Comparison of ENCODE assay signal across 8 cellular contexts in genomic region chr22:31488988-31489617, GRCh38. TPM values are rescaled to one million over a fixed set of nuclear protein-coding genes. Genes with fewer than 3 reads are reported as not detected.
DNase-seq lines count a peak whose midpoint lies in the region; TF ChIP-seq lines count a peak whose summit lies in the region.

No MANE protein-coding gene starts in this region.

- peak overlapping the region; percentile 44 for H3K18ac ChIP-seq in trophoblast cell (ENCODE audit: low read length)

- peak overlapping the region; percentile 83 for H4K8ac ChIP-seq in trophoblast cell (ENCODE audit: low read depth, low read length)

- H3K79me1 ChIP-seq in trophoblast cell (ENCODE audit: low read length): peaks cover 11% of the 10 kb centered on the region

- H3K4me3 Mint-ChIP-seq in activated naive CD4-positive, alpha-beta T cell treated with anti-CD3 and anti-CD28 coated beads, Interleukin-2, amount 50 U/mL, for 24 hours: peak overlapping the region; percentile 88

- H3K36me3 Mint-ChIP-seq in activated naive CD4-positive, alpha-beta T cell treated with anti-CD3 and anti-CD28 coated beads, Interleukin-2, amount 50 U/mL, for 24 hours: peaks cover 9% of the 10 kb centered on the region

- peak overlapping the region; percentile 24 for H2AFZ ChIP-seq in trophoblast cell (ENCODE audit: insufficient read depth, low read length, poor library complexity)

- no peak overlapping the region for H2BK12ac ChIP-seq in trophoblast cell (ENCODE audit: low read length)

- peak overlapping the region; percentile 89 for H3K27ac Mint-ChIP-seq in activated naive CD4-positive, alpha-beta T cell treated with anti-CD3 and anti-CD28 coated beads, Interleukin-2, amount 50 U/mL, for 24 hours

- H3K9me3 Mint-ChIP-seq in activated naive CD4-positive, alpha-beta T cell treated with anti-CD3 and anti-CD28 coated beads, Interleukin-2, amount 50 U/mL, for 24 hours: no peaks in the 10 kb centered on the region

- H3K9me3 ChIP-seq in HEK293 (ENCODE audit: control insufficient read depth, insufficient read depth, low read depth, low read length) (no peaks in the 10 kb centered on the region), trophoblast cell (ENCODE audit: insufficient read depth, low read depth, low read length) (no peaks in the 10 kb centered on the region)

- POLR2A ChIA-PET in HEK293 (lab: Yijun Ruan, JAX): interaction anchor here (0.6 to 1.4 kb wide), 3 partner anchors 10 to 37 kb away, joined by 3 to 7 read pairs (median 5); no protein-coding TSS in a partner anchor

- peak overlapping the region; percentile 85 for H3K4me3 ChIP-seq in GM12865 (ENCODE audit: low read depth, low read length)
- H3K4me3 ChIP-seq in HEK293 (ENCODE audit: low read depth, low read length): peak overlapping the region; percentile 95
- H3K4me3 ChIP-seq in trophoblast cell (ENCODE audit: low read depth, low read length): peak overlapping the region; percentile 89

- peaks cover 2% of the 10 kb centered on the region; the same call in 1 of the 2 replicates for H3K4me1 ChIP-seq in HEK293 (ENCODE audit: control insufficient read depth, insufficient read depth, low read length)
- peaks cover 3 to 6% of the 10 kb centered on the region in 2 experiments for H3K4me1 ChIP-seq in trophoblast cell (ENCODE audit: control insufficient read depth in 1 of 2, insufficient read depth in 2 of 2, low read length in 2 of 2)

- peaks cover 10% of the 10 kb centered on the region for H3K79me2 ChIP-seq in trophoblast cell (ENCODE audit: control insufficient read depth, insufficient read depth, low read length, poor library complexity)

- peak overlapping the region; percentile 41 for H3K4ac ChIP-seq in trophoblast cell (ENCODE audit: low read depth, low read length)

- H3K27me3 Mint-ChIP-seq in activated naive CD4-positive, alpha-beta T cell treated with anti-CD3 and anti-CD28 coated beads, Interleukin-2, amount 50 U/mL, for 24 hours: no peaks in the 10 kb centered on the region

- no peaks in the 10 kb centered on the region for H3K27me3 ChIP-seq in trophoblast cell (ENCODE audit: insufficient read depth, low read length)

- H3K36me3 ChIP-seq in HEK293 (ENCODE audit: control insufficient read depth in 2 of 2, insufficient read depth in 1 of 2, low read length in 2 of 2) (peaks cover 28 to 42% of the 10 kb centered on the region in 2 experiments), trophoblast cell (ENCODE audit: control insufficient read depth in 1 of 2, insufficient read depth in 2 of 2, low read length in 2 of 2) (peaks cover 10 to 17% of the 10 kb centered on the region in 2 experiments)

- peak overlapping the region; percentile 98 for H3K9ac ChIP-seq in trophoblast cell (ENCODE audit: low read length)

- peak overlapping the region; percentile 81 for H3K4me2 ChIP-seq in trophoblast cell (ENCODE audit: low read length)

- peaks cover 54% of the 10 kb centered on the region for H3K4me1 Mint-ChIP-seq in activated naive CD4-positive, alpha-beta T cell treated with anti-CD3 and anti-CD28 coated beads, Interleukin-2, amount 50 U/mL, for 24 hours

- H3K27ac ChIP-seq in HEK293 (ENCODE audit: extremely low read depth, low read depth, low read length) (peak overlapping the region; percentile 88), trophoblast cell (ENCODE audit: low read depth, low read length) (peak overlapping the region; percentile 61)

- intact Hi-C loops in cardiac septum (cut with DNase I): loop anchor here (5.0 kb wide), 1 partner anchor 143 kb away; no protein-coding TSS in a partner anchor

- DNase-seq in GM12865 (ENCODE audit: low read depth) (peak; percentile 48), OCI-M1 (lab: John Stamatoyannopoulos, UW) (peak; percentile 63), cardiac septum (ENCODE audit: low spot score) (peak; percentile 77), trophoblast cell (peak; percentile 25 to 51), T1000 (lab: John Stamatoyannopoulos, UW) (no peak), NCI-H2029 treated with DMSO at 0.1 percent for 48 hours (lab: John Stamatoyannopoulos, UW) (no peak)

- TF ChIP-seq CTCF in GM12865 (IDR thresholded peaks at IDR 0.05; ENCODE audit: insufficient read depth, low read depth, low read length, missing control alignments) (no peak), HEK293 (tag by site-specific recombination; IDR thresholded peaks at IDR 0.05) (peak; percentile 70)

- H4K12ac ChIP-seq in trophoblast cell (ENCODE audit: low read depth, low read length): peak overlapping the region; percentile 70

- H3K23ac ChIP-seq in trophoblast cell (ENCODE audit: low read length): no peak overlapping the region

- no peak overlapping the region for H2AK5ac ChIP-seq in trophoblast cell (ENCODE audit: low read length)

- peak overlapping the region; percentile 75 for H3K14ac ChIP-seq in trophoblast cell (ENCODE audit: low read length)

- H2BK120ac ChIP-seq in trophoblast cell (ENCODE audit: insufficient read depth, low read length, poor library complexity): peak overlapping the region; percentile 74

- peak overlapping the region; percentile 44 for H2BK5ac ChIP-seq in trophoblast cell (ENCODE audit: low read depth, low read length, poor library complexity)

- CTCF ChIA-PET in HEK293 (lab: Yijun Ruan, JAX): interaction anchor here (0.6 kb wide), 3 partner anchors 15 to 1714 kb away, joined by 3 to 5 read pairs (median 3); no protein-coding TSS in a partner anchor

- peak overlapping the region; percentile 64 for H4K91ac ChIP-seq in trophoblast cell (ENCODE audit: low read depth, low read length)

- WGBS in trophoblast cell (ENCODE audit: extremely low coverage, insufficient coverage, insufficient read length): no CpG with 5 or more reads among the region's 61 CpGs

TF ChIP-seq in HEK293, 187 proteins besides CTCF, POLR2A, EP300 and RAD21 (continues in another document):
- TF ChIP-seq ZEB2 (tag by site-specific recombination; IDR thresholded peaks at IDR 0.05) (peak; percentile 54), TCF7L2 (IDR thresholded peaks at IDR 0.05; ENCODE audit: borderline replicate concordance, low read depth, low read length) (no peak), SCRT2 (tag by site-specific recombination; IDR thresholded peaks at IDR 0.05) (peak; percentile 63), ZNF558 (tag by site-specific recombination; IDR thresholded peaks at IDR 0.05) (no peak), ZNF707 (tag by site-specific recombination; IDR thresholded peaks at IDR 0.05) (no peak), ZBTB8A (tag by site-specific recombination; IDR thresholded peaks at IDR 0.05) (peak; percentile 24; the same call in 1 of the 2 replicates), ZNF138 (tag by site-specific recombination; IDR thresholded peaks at IDR 0.05; ENCODE audit: borderline replicate concordance) (no peak), KLF16 (tag by site-specific recombination; IDR thresholded peaks at IDR 0.05) (peak; percentile 70; the same call in 1 of the 2 replicates), IKZF3 (tag by site-specific recombination; IDR thresholded peaks at IDR 0.05) (no peak), ZFP69B (tag by site-specific recombination; IDR thresholded peaks at IDR 0.05) (peak; percentile 67; the same call in 1 of the 2 replicates), ZNF404 (tag by site-specific recombination; IDR thresholded peaks at IDR 0.05) (no peak), ZNF629 (tag by site-specific recombination; IDR thresholded peaks at IDR 0.05) (no peak), ZNF596 (tag by site-specific recombination; IDR thresholded peaks at IDR 0.05) (no peak), KLF8 (tag by site-specific recombination; IDR thresholded peaks at IDR 0.05) (peak; percentile 23; the same call in 1 of the 2 replicates), TRIM28 (IDR thresholded peaks at IDR 0.05; ENCODE audit: borderline replicate concordance, low read length) (no peak), ZNF211 (tag by site-specific recombination; IDR thresholded peaks at IDR 0.05; ENCODE audit: low read depth) (no peak), SP3 (tag by site-specific recombination; IDR thresholded peaks at IDR 0.05) (no peak), ZBTB21 (tag by site-specific recombination; IDR thresholded peaks at IDR 0.05) (no peak), ZNF341 (tag by site-specific recombination; IDR thresholded peaks at IDR 0.05; ENCODE audit: low read depth) (no peak), GLIS1 (tag by site-specific recombination; IDR thresholded peaks at IDR 0.05) (peak; percentile 39; the same call in 1 of the 2 replicates)
- TF ChIP-seq, protein P1, sequence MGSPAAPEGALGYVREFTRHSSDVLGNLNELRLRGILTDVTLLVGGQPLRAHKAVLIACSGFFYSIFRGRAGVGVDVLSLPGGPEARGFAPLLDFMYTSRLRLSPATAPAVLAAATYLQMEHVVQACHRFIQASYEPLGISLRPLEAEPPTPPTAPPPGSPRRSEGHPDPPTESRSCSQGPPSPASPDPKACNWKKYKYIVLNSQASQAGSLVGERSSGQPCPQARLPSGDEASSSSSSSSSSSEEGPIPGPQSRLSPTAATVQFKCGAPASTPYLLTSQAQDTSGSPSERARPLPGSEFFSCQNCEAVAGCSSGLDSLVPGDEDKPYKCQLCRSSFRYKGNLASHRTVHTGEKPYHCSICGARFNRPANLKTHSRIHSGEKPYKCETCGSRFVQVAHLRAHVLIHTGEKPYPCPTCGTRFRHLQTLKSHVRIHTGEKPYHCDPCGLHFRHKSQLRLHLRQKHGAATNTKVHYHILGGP (tag by site-specific recombination; IDR thresholded peaks at IDR 0.05): no peak
- TF ChIP-seq, protein P2, sequence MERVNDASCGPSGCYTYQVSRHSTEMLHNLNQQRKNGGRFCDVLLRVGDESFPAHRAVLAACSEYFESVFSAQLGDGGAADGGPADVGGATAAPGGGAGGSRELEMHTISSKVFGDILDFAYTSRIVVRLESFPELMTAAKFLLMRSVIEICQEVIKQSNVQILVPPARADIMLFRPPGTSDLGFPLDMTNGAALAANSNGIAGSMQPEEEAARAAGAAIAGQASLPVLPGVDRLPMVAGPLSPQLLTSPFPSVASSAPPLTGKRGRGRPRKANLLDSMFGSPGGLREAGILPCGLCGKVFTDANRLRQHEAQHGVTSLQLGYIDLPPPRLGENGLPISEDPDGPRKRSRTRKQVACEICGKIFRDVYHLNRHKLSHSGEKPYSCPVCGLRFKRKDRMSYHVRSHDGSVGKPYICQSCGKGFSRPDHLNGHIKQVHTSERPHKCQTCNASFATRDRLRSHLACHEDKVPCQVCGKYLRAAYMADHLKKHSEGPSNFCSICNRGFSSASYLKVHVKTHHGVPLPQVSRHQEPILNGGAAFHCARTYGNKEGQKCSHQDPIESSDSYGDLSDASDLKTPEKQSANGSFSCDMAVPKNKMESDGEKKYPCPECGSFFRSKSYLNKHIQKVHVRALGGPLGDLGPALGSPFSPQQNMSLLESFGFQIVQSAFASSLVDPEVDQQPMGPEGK (tag by site-specific recombination; IDR thresholded peaks at IDR 0.05): peak; percentile 42

RNA-seq across cellular contexts. Expression of gene EIF4ENIF1, which starts 0.5 kb away (rescaled TPM):
- total RNA-seq in cardiac septum: 30.3 TPM
- polyA plus RNA-seq in trophoblast cell (2013): 12.8 and 13.2 TPM in 2 replicates

RNA-seq across cellular contexts. Expression of gene SFI1, which starts 7.2 kb away (rescaled TPM):
- 8.6 TPM for total RNA-seq in cardiac septum
- 5.6 and 5.9 TPM in 2 replicates for polyA plus RNA-seq in trophoblast cell (2013)

Comparison
In these comparisons a context has a peak if more than half of its experiments do, and no peak if none do; other contexts are left out.
1. DNase-seq: peak in GM12865 (single experiment), OCI-M1 (single experiment), cardiac septum (single experiment) and trophoblast cell (2 of 2); none in T1000 (single experiment) and NCI-H2029 treated with DMSO at 0.1 percent for 48 hours (single experiment).
2. Peak in every context shown above with its lines, with median percentiles within 50 percentile points of each other: H3K4me3 ChIP-seq.